ENCODE assay signal across 1 cellular context in genomic region chr7:76359111-76359986, GRCh38.
A peak's percentile ranks its signal among the peaks of the same experiment; 100 is the strongest.
TF ChIP-seq lines count a peak whose summit lies in the region.

No MANE protein-coding gene starts in this region.

TF ChIP-seq in HepG2, 621 proteins besides CTCF, POLR2A, EP300 and RAD21 (continued from another document):
- TF ChIP-seq SNAPC4 (CRISPR knock-in tag; IDR thresholded peaks at IDR 0.05), result no peak
- TF ChIP-seq PITX1 (CRISPR knock-in tag; IDR thresholded peaks at IDR 0.05), result peak; percentile 83
TF ChIP-seq in HepG2: peak in this region for 162.
